17 cellular contexts compared by ENCODE assay signal in the genomic region with DNA sequence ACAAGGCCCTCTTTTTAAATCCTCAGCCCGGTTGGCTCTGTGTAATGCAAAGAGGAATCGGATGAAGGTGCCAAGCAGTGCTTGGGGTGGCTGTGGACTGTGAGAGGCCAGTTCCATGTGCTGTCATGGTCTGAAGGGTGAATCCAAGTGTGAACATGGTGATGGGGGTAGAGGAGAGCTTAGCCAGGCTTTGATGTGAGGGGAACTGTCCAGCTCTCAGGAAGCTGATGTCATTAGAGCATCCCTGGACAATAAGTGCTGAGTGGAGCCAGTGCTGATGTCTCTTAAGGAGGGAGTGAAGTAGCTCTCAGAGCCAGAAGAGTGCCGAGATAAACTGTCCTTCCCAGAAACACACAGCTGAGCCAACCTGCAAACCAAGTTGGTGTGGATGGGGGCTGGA. TPM values are rescaled to one million over a fixed set of nuclear protein-coding genes. Genes with fewer than 3 reads are reported as not detected.
DNase-seq lines count a peak whose midpoint lies in the region; ATAC-seq and TF ChIP-seq lines count a peak whose summit lies in the region.
"Had no signal": no experiment of that assay in that cellular context is flagged by ENCODE, and none has a peak within 500 bp of the region (broad histone marks: within the 10 kb centered on the region; RNA-seq: fewer than 3 reads in every experiment).

No MANE protein-coding gene starts in this region.

- no peaks in the 10 kb centered on the region for H3F3A ChIP-seq in SK-N-SH (replicated peaks; ENCODE audit: insufficient read depth)

- H3K9ac ChIP-seq in SK-N-SH, result no peak overlapping the region

- H3K27ac ChIP-seq in HEK293 (ENCODE audit: extremely low read depth, low read depth, low read length) (no peak overlapping the region), SK-N-SH (ENCODE audit: low read depth in 2 of 2, low read length in 1 of 2) (peak overlapping the region in 1 of 2 experiments; percentile 39; a peak in 1 of 4 replicates)
- H3K27ac ChIP-seq: ascending aorta had no signal

- H3K27me3 Mint-ChIP-seq in activated T-cell treated with anti-CD3 and anti-CD28 coated beads, Interleukin-2, amount 50 U/mL, for 24 hours, result peaks cover 28% of the 10 kb centered on the region
- peaks cover 25% of the 10 kb centered on the region for H3K27me3 Mint-ChIP-seq in activated T-helper 17 cell treated with anti-CD3 and anti-CD28 coated beads, Interleukin-2, amount 50 U/mL, for 72 hours

- no peak for TF ChIP-seq RAD21 in SK-N-SH (IDR thresholded peaks at IDR 0.05; ENCODE audit: low read length)

- H3K9me3 Mint-ChIP-seq in activated T-cell treated with anti-CD3 and anti-CD28 coated beads, Interleukin-2, amount 50 U/mL, for 24 hours, result no peaks in the 10 kb centered on the region
- H3K9me3 Mint-ChIP-seq in activated T-helper 17 cell treated with anti-CD3 and anti-CD28 coated beads, Interleukin-2, amount 50 U/mL, for 72 hours, result no peaks in the 10 kb centered on the region
- H3K9me3 Mint-ChIP-seq: naive thymus-derived CD8-positive, alpha-beta T cell; type B pancreatic cell had no signal

- WGBS in SK-N-SH (ENCODE audit: low lambda C conversion rate), result 87% methylated on average over 3 of the region's 3 CpGs

- H3K4me1 ChIP-seq in HEK293 (ENCODE audit: control insufficient read depth, insufficient read depth, low read length) (peaks cover 7% of the 10 kb centered on the region; the same call in 1 of the 2 replicates), SK-N-SH (ENCODE audit: control insufficient read depth in 1 of 2, insufficient read depth in 2 of 2, low read depth in 1 of 2, low read length in 1 of 2) (peaks cover 0 to 55% of the 10 kb centered on the region in 2 experiments; a peak in 2 of 4 replicates)

- H3K9me2 ChIP-seq in SK-N-SH, result no peaks in the 10 kb centered on the region

- no peak overlapping the region for H3K4me3 Mint-ChIP-seq in activated T-cell treated with anti-CD3 and anti-CD28 coated beads, Interleukin-2, amount 50 U/mL, for 24 hours
- H3K4me3 Mint-ChIP-seq in activated T-helper 17 cell treated with anti-CD3 and anti-CD28 coated beads, Interleukin-2, amount 50 U/mL, for 72 hours, result no peak overlapping the region
- H3K4me3 Mint-ChIP-seq: naive thymus-derived CD8-positive, alpha-beta T cell; type B pancreatic cell had no signal

- no peak overlapping the region for H2AFZ ChIP-seq in SK-N-SH (ENCODE audit: low read depth)

- no peaks in the 10 kb centered on the region for H3K4me1 Mint-ChIP-seq in activated T-cell treated with anti-CD3 and anti-CD28 coated beads, Interleukin-2, amount 50 U/mL, for 24 hours (ENCODE audit: low read depth)
- no peaks in the 10 kb centered on the region for H3K4me1 Mint-ChIP-seq in activated T-helper 17 cell treated with anti-CD3 and anti-CD28 coated beads, Interleukin-2, amount 50 U/mL, for 72 hours

- H3K4me3 ChIP-seq in HEK293 (ENCODE audit: low read depth, low read length) (no peak overlapping the region), SK-N-SH (ENCODE audit: low read depth in 2 of 2, low read length in 1 of 2) (no peak overlapping the region)
- H3K4me3 ChIP-seq: ascending aorta had no signal

- DNase-seq in SK-N-SH (no peak), fibroblast of peridontal ligament (ENCODE audit: extremely low read depth) (peak; percentile 30), myocyte (ENCODE audit: low read depth) (peak; percentile 55)
- DNase-seq in activated T-cell treated with anti-CD3 and anti-CD28 coated beads, Interleukin-2, amount 50 U/mL, for 24 hours, result no peak
- DNase-seq: activated CD4-positive, CD25-positive, alpha-beta regulatory T cell; activated effector memory CD4-positive, alpha-beta T cell treated with anti-CD3 and anti-CD28 coated beads, Interleukin-2, amount 50 U/mL, for 16 hours; hypothalamus; naive thymus-derived CD8-positive, alpha-beta T cell; NCI-H1048; NCI-H345; NK-92 treated with Interleukin-12 subunit alpha and Interleukin-12 subunit beta, amount 100 ng/mL, for 24 hours; stimulated activated naive CD4-positive, alpha-beta T cell treated with Interleukin-2 at 50 U/mL for 16 hours had no signal

- ATAC-seq in activated T-helper 17 cell treated with anti-CD3 and anti-CD28 coated beads, Interleukin-2, amount 50 U/mL, for 72 hours (replicated peaks), result no peak
- ATAC-seq in HG03159 (IDR thresholded peaks at IDR 0.05; ENCODE audit: unreplicated experiment), result no peak
- ATAC-seq: naive thymus-derived CD8-positive, alpha-beta T cell had no signal

- peaks cover 100% of the 10 kb centered on the region for H4K20me1 ChIP-seq in SK-N-SH (ENCODE audit: insufficient read depth)

- no peaks in the 10 kb centered on the region for H3K36me3 ChIP-seq in HEK293 (ENCODE audit: control insufficient read depth in 2 of 2, insufficient read depth in 1 of 2, low read length in 2 of 2)
- peaks cover 8 to 28% of the 10 kb centered on the region in 2 experiments for H3K36me3 ChIP-seq in SK-N-SH (replicated peaks in 1 of 2; ENCODE audit: control insufficient read depth in 1 of 2, insufficient read depth in 2 of 2, low read length in 1 of 2)

- no peaks in the 10 kb centered on the region for H3K36me3 Mint-ChIP-seq in activated T-cell treated with anti-CD3 and anti-CD28 coated beads, Interleukin-2, amount 50 U/mL, for 24 hours (ENCODE audit: low read depth)
- H3K36me3 Mint-ChIP-seq in activated T-helper 17 cell treated with anti-CD3 and anti-CD28 coated beads, Interleukin-2, amount 50 U/mL, for 72 hours (ENCODE audit: low read depth), result no peaks in the 10 kb centered on the region
- H3K36me3 Mint-ChIP-seq: naive thymus-derived CD8-positive, alpha-beta T cell; type B pancreatic cell had no signal

- CTCF ChIA-PET in HEK293 (lab: Yijun Ruan, JAX), result interaction anchor here (0.7 to 1.0 kb wide), 5 partner anchors 24 to 443 kb away, joined by 3 to 4 read pairs (median 3); no protein-coding TSS in a partner anchor
- CTCF ChIA-PET in SK-N-SH (lab: Yijun Ruan, JAX), result interaction anchor here (0.7 to 2.3 kb wide), 10 partner anchors 12 to 695 kb away, joined by 3 to 11 read pairs (median 4); no protein-coding TSS in a partner anchor

- TF ChIP-seq CTCF in HEK293 (tag by site-specific recombination; IDR thresholded peaks at IDR 0.05), result no peak
- TF ChIP-seq CTCF in SK-N-SH (IDR thresholded peaks at IDR 0.05), result no peak

- no peaks in the 10 kb centered on the region for H3K9me3 ChIP-seq in HEK293 (ENCODE audit: control insufficient read depth, insufficient read depth, low read depth, low read length)
- no peaks in the 10 kb centered on the region for H3K9me3 ChIP-seq in SK-N-SH
- H3K9me3 ChIP-seq: ascending aorta had no signal

- POLR2A ChIA-PET in HEK293 (lab: Yijun Ruan, JAX), result interaction anchor here (0.8 kb wide), 1 partner anchor 11 kb away, joined by 3 read pairs; no protein-coding TSS in a partner anchor
- POLR2A ChIA-PET in SK-N-SH (lab: Yijun Ruan, JAX), result no interaction called here

- no peak overlapping the region for H3K4me2 ChIP-seq in SK-N-SH

- no peak overlapping the region for H3K27ac Mint-ChIP-seq in activated T-cell treated with anti-CD3 and anti-CD28 coated beads, Interleukin-2, amount 50 U/mL, for 24 hours
- H3K27ac Mint-ChIP-seq in activated T-helper 17 cell treated with anti-CD3 and anti-CD28 coated beads, Interleukin-2, amount 50 U/mL, for 72 hours, result no peak overlapping the region
- H3K27ac Mint-ChIP-seq: type B pancreatic cell had no signal

- no peaks in the 10 kb centered on the region for H3K27me3 ChIP-seq in SK-N-SH (ENCODE audit: insufficient read depth)
- H3K27me3 ChIP-seq: ascending aorta had no signal

- H3K79me2 ChIP-seq in SK-N-SH (ENCODE audit: insufficient read depth), result peaks cover 99% of the 10 kb centered on the region

- no peak for TF ChIP-seq EP300 in SK-N-SH (IDR thresholded peaks at IDR 0.05; ENCODE audit: borderline replicate concordance in 1 of 2, low read depth in 1 of 2, low read length in 1 of 2)

TF ChIP-seq in SK-N-SH, 30 proteins besides CTCF, POLR2A, EP300 and RAD21:
- TF ChIP-seq CHD2 (IDR thresholded peaks at IDR 0.05; ENCODE audit: low read length, partially characterized antibody), result no peak
- TF ChIP-seq, protein P1, sequence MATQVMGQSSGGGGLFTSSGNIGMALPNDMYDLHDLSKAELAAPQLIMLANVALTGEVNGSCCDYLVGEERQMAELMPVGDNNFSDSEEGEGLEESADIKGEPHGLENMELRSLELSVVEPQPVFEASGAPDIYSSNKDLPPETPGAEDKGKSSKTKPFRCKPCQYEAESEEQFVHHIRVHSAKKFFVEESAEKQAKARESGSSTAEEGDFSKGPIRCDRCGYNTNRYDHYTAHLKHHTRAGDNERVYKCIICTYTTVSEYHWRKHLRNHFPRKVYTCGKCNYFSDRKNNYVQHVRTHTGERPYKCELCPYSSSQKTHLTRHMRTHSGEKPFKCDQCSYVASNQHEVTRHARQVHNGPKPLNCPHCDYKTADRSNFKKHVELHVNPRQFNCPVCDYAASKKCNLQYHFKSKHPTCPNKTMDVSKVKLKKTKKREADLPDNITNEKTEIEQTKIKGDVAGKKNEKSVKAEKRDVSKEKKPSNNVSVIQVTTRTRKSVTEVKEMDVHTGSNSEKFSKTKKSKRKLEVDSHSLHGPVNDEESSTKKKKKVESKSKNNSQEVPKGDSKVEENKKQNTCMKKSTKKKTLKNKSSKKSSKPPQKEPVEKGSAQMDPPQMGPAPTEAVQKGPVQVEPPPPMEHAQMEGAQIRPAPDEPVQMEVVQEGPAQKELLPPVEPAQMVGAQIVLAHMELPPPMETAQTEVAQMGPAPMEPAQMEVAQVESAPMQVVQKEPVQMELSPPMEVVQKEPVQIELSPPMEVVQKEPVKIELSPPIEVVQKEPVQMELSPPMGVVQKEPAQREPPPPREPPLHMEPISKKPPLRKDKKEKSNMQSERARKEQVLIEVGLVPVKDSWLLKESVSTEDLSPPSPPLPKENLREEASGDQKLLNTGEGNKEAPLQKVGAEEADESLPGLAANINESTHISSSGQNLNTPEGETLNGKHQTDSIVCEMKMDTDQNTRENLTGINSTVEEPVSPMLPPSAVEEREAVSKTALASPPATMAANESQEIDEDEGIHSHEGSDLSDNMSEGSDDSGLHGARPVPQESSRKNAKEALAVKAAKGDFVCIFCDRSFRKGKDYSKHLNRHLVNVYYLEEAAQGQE (IDR thresholded peaks at IDR 0.05; ENCODE audit: low read depth, low read length), result peak; percentile 97

RNA-seq across cellular contexts. Expression of gene NAV2, which starts 53.6 kb away (rescaled TPM):
- polyA plus RNA-seq in SK-N-SH (2012; rRNA removed), result 19.0 and 26.2 TPM in 2 replicates
- 12.8 and 16.1 TPM in 2 replicates for polyA plus RNA-seq in SK-N-SH (2012; cell fraction: cytosol; rRNA removed)
- 106 and 129 TPM in 2 replicates for polyA plus RNA-seq in SK-N-SH (2012; cell fraction: nucleus; rRNA removed)
- 9.1 and 16.3 TPM in 2 replicates for total RNA-seq in myocyte
- polyA plus RNA-seq in myocyte (2012), result 6.5 TPM
- total RNA-seq in activated T-helper 17 cell treated with anti-CD3 and anti-CD28 coated beads, Interleukin-2, amount 50 U/mL, for 72 hours, result under 1 TPM; 0.37 to 0.58 TPM

Comparison
In these comparisons a context has a peak if more than half of its experiments do, and no peak if none do; other contexts are left out.
1. DNase-seq: peak in fibroblast of peridontal ligament (single experiment) and myocyte (single experiment); none in SK-N-SH (single experiment) and activated T-cell treated with anti-CD3 and anti-CD28 coated beads, Interleukin-2, amount 50 U/mL, for 24 hours (single experiment).